9 cellular contexts compared by ENCODE assay signal in genomic region chr10:132257271-132257670, GRCh38. TPM values are rescaled to one million over a fixed set of nuclear protein-coding genes. Genes with fewer than 3 reads are reported as not detected.
DNase-seq lines count a peak whose midpoint lies in the region; ATAC-seq and TF ChIP-seq lines count a peak whose summit lies in the region.
"Had no signal": no experiment of that assay in that cellular context is flagged by ENCODE, and none has a peak within 500 bp of the region (broad histone marks: within the 10 kb centered on the region; RNA-seq: fewer than 3 reads in every experiment).

No MANE protein-coding gene starts in this region.

- CTCF ChIA-PET in Panc1 (lab: Charles Lee): no interaction called here

- in situ Hi-C loops in Panc1 (cut with HindIII; ENCODE audit: low pct_unique_long_range_greater_than_20kb, low sequenced_read_pairs) (no loop called here), brain microvascular endothelial cell (cut with HindIII; ENCODE audit: low pct_ligation_motif_present, low sequenced_read_pairs) (no loop called here)

- no peaks in the 10 kb centered on the region for H3K9me3 ChIP-seq in Panc1 (ENCODE audit: control insufficient read depth, insufficient read depth, low read depth, low read length)

- H3K4me1 Mint-ChIP-seq in T-helper 2 cell treated with Interferon-gamma antibody and Interleukin-4, amounts not matched to agents 5 μg/mL and 100 μg/mL, for 36 hours (ENCODE audit: low read depth): no peaks in the 10 kb centered on the region

- no peak overlapping the region for H3K27ac Mint-ChIP-seq in T-helper 2 cell treated with Interferon-gamma antibody and Interleukin-4, amounts not matched to agents 5 μg/mL and 100 μg/mL, for 36 hours
- H3K27ac Mint-ChIP-seq: T-helper 1 cell treated with Interleukin-12 subunit alpha and Interleukin-12 subunit beta and Interleukin-4 antibody, amounts not matched to agents 30 μg/mL and 1 μg/mL, for 36 hours had no signal

- intact Hi-C loops in Panc1 (cut with micrococcal nuclease; ENCODE audit: unreplicated experiment): no loop called here

- H3K4me3 ChIP-seq in Panc1 (ENCODE audit: low read depth in 2 of 2, low read length in 2 of 2) (no peak overlapping the region), brain microvascular endothelial cell (ENCODE audit: low read depth, low read length) (no peak overlapping the region)

- no peaks in the 10 kb centered on the region for H3K27me3 Mint-ChIP-seq in T-helper 2 cell treated with Interferon-gamma antibody and Interleukin-4, amounts not matched to agents 5 μg/mL and 100 μg/mL, for 36 hours (ENCODE audit: low read depth)

- BruUV-seq in Panc1 (replicated peaks; lab: Mats Ljungman, UMichigan): no TSS peak

- H3K9me3 Mint-ChIP-seq in T-helper 2 cell treated with Interferon-gamma antibody and Interleukin-4, amounts not matched to agents 5 μg/mL and 100 μg/mL, for 36 hours: no peaks in the 10 kb centered on the region
- H3K9me3 Mint-ChIP-seq: T-helper 1 cell treated with Interleukin-12 subunit alpha and Interleukin-12 subunit beta and Interleukin-4 antibody, amounts not matched to agents 30 μg/mL and 1 μg/mL, for 36 hours had no signal

- POLR2A ChIA-PET in Panc1 (lab: Charles Lee): no interaction called here

- no peaks in the 10 kb centered on the region for H3K36me3 Mint-ChIP-seq in T-helper 2 cell treated with Interferon-gamma antibody and Interleukin-4, amounts not matched to agents 5 μg/mL and 100 μg/mL, for 36 hours (ENCODE audit: low read depth)

- ATAC-seq in Panc1: peak; percentile 71
- ATAC-seq in GM18909 (IDR thresholded peaks at IDR 0.05; ENCODE audit: poor library complexity, unreplicated experiment): no peak

- H3K27me3 ChIP-seq in Panc1 (ENCODE audit: control insufficient read depth, insufficient read depth, low read length) (no peaks in the 10 kb centered on the region), brain microvascular endothelial cell (replicated peaks) (no peaks in the 10 kb centered on the region)

- peaks cover 4% of the 10 kb centered on the region; the same call in 1 of the 2 replicates for H3K4me1 ChIP-seq in Panc1 (ENCODE audit: control insufficient read depth, insufficient read depth, low read length)

- TF ChIP-seq CTCF in Panc1 (IDR thresholded peaks at IDR 0.05) (no peak), brain microvascular endothelial cell (IDR thresholded peaks at IDR 0.05; ENCODE audit: low read depth, low read length, missing control alignments) (no peak)

- DNase-seq in EL: peak; percentile 76
- DNase-seq in Panc1 (ENCODE audit: low read depth, low spot score): no peak
- DNase-seq in brain microvascular endothelial cell: peak; percentile 25
- peak; percentile 23 to 41 for DNase-seq in stimulated activated CD4-positive, alpha-beta T cell treated with anti-CD3 and anti-CD28 coated beads, Interleukin-4, amount 100 ng/mL, for 4 hours
- no peak for DNase-seq in T-helper 2 cell treated with Interferon-gamma antibody and Interleukin-4, amounts not matched to agents 5 μg/mL and 100 μg/mL, for 36 hours (ENCODE audit: low spot score)
- no peak for DNase-seq in NCI-H82 treated with DMSO at 0.1 percent for 48 hours (lab: John Stamatoyannopoulos, UW; ENCODE audit: unreplicated experiment)
- no peak for DNase-seq in NCI-H1048 (lab: John Stamatoyannopoulos, UW)

- H3K27ac ChIP-seq in Panc1 (ENCODE audit: low read length) (no peak overlapping the region), brain microvascular endothelial cell (no peak overlapping the region)

- H3K4me3 Mint-ChIP-seq in T-helper 2 cell treated with Interferon-gamma antibody and Interleukin-4, amounts not matched to agents 5 μg/mL and 100 μg/mL, for 36 hours: no peak overlapping the region
- H3K4me3 Mint-ChIP-seq: T-helper 1 cell treated with Interleukin-12 subunit alpha and Interleukin-12 subunit beta and Interleukin-4 antibody, amounts not matched to agents 30 μg/mL and 1 μg/mL, for 36 hours had no signal

- H3K36me3 ChIP-seq in Panc1 (ENCODE audit: control insufficient read depth, insufficient read depth, low read length) (no peaks in the 10 kb centered on the region), brain microvascular endothelial cell (replicated peaks) (no peaks in the 10 kb centered on the region)

RNA-seq across cellular contexts. Expression of gene STK32C, which starts 50.5 kb away (rescaled TPM):
- total RNA-seq in Panc1 (2021; ENCODE audit: unreplicated experiment): 53.7 TPM
- polyA plus RNA-seq in Panc1 (2012; ENCODE audit: insufficient read length): 74.8 TPM

Comparison
In these comparisons a context has a peak if more than half of its experiments do, and no peak if none do; other contexts are left out.
1. DNase-seq: peak in EL (single experiment), brain microvascular endothelial cell (single experiment) and stimulated activated CD4-positive, alpha-beta T cell treated with anti-CD3 and anti-CD28 coated beads, Interleukin-4, amount 100 ng/mL, for 4 hours (2 of 2); none in Panc1 (single experiment), T-helper 2 cell treated with Interferon-gamma antibody and Interleukin-4, amounts not matched to agents 5 μg/mL and 100 μg/mL, for 36 hours (single experiment), NCI-H82 treated with DMSO at 0.1 percent for 48 hours (single experiment) and NCI-H1048 (single experiment).